Comparison of ENCODE assay signal across 7 cellular contexts in the genomic region with DNA sequence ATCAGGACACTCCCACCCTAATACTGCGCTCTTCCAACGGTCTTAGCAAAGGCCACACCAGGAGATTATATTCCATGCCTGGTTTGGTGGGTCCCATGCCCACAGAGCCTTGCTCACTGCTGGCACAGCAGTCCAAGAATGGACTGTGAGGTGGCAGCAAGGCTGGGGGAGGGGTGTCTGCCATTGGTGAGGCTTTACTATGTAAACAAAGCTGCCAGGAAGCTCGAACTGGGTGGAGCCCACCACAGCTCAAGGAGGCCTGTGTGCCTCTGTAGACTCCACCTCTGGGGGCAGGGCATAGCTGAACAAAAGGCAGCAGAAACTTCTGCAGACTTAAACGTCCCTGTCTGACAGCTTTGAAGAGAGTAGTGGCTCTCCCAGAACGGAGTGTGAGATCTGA. TPM values are rescaled to one million over a fixed set of nuclear protein-coding genes. Genes with fewer than 3 reads are reported as not detected.
A peak's percentile ranks its signal among the peaks of the same experiment; 100 is the strongest.
DNase-seq lines count a peak whose midpoint lies in the region; ATAC-seq and TF ChIP-seq lines count a peak whose summit lies in the region.
"Not testable (repeated sequence)": the region's sequence is repeated elsewhere in the genome, so short reads cannot be mapped to it uniquely, and the experiment has no call there.

No MANE protein-coding gene starts in this region.

- DNase-seq in CD8-positive, alpha-beta T cell = peak in 5 of 7 experiments; percentile 34 to 75 (median 57)
- peak; percentile 71 for DNase-seq in HT1080 (ENCODE audit: low read depth)
- not testable (repeated sequence) for DNase-seq in T-helper 17 cell
- DNase-seq in activated CD4-positive, alpha-beta memory T cell treated with anti-CD3 and anti-CD28 coated beads, Interleukin-2, amount 10 ng/mL, durations not matched to agents 7 days and 5 days = peak; percentile 73
- DNase-seq in activated naive CD4-positive, alpha-beta T cell treated with anti-CD3 and anti-CD28 coated beads for 36 hours = peak; percentile 36
- peak in 4 of 10 donors; percentile 46 to 70 (median 49) for DNase-seq in naive thymus-derived CD8-positive, alpha-beta T cell

- not testable (repeated sequence) for H3K27me3 Mint-ChIP-seq in CD8-positive, alpha-beta T cell (ENCODE audit: low read depth); T-helper 17 cell; activated CD4-positive, alpha-beta memory T cell treated with anti-CD3 and anti-CD28 coated beads, Interleukin-2, amount 10 ng/mL, durations not matched to agents 7 days and 5 days; activated naive CD4-positive, alpha-beta T cell treated with anti-CD3 and anti-CD28 coated beads for 36 hours (ENCODE audit: low read depth); dendritic cell treated with granulocyte-macrophage colony-stimulating factor and Interleukin-4, amounts not matched to agents 40 ng/mL and 50 ng/mL, for 4 days; naive thymus-derived CD8-positive, alpha-beta T cell

- not testable (repeated sequence) for H3K36me3 ChIP-seq in CD8-positive, alpha-beta T cell (ENCODE audit: insufficient read depth, low read length)

- H3K27me3 ChIP-seq in CD8-positive, alpha-beta T cell (ENCODE audit: insufficient read depth, low read length) = not testable (repeated sequence)

- H3K4me1 Mint-ChIP-seq in CD8-positive, alpha-beta T cell (ENCODE audit: low read depth) = peaks cover 20% of the 10 kb centered on the region
- H3K4me1 Mint-ChIP-seq in T-helper 17 cell = not testable (repeated sequence)
- peaks cover 28% of the 10 kb centered on the region for H3K4me1 Mint-ChIP-seq in activated CD4-positive, alpha-beta memory T cell treated with anti-CD3 and anti-CD28 coated beads, Interleukin-2, amount 10 ng/mL, durations not matched to agents 7 days and 5 days
- peaks cover 11% of the 10 kb centered on the region for H3K4me1 Mint-ChIP-seq in activated naive CD4-positive, alpha-beta T cell treated with anti-CD3 and anti-CD28 coated beads for 36 hours (ENCODE audit: low read depth)
- H3K4me1 Mint-ChIP-seq in dendritic cell treated with granulocyte-macrophage colony-stimulating factor and Interleukin-4, amounts not matched to agents 40 ng/mL and 50 ng/mL, for 4 days (ENCODE audit: low read depth) = peaks cover 22% of the 10 kb centered on the region
- peaks cover 12 to 22% (median 18%) of the 10 kb centered on the region in 4 donors for H3K4me1 Mint-ChIP-seq in naive thymus-derived CD8-positive, alpha-beta T cell

- peak; percentile 31 for ATAC-seq in CD8-positive, alpha-beta T cell
- peak; percentile 16 for ATAC-seq in T-helper 17 cell
- not testable (repeated sequence) for ATAC-seq in naive thymus-derived CD8-positive, alpha-beta T cell

- intact Hi-C loops in CD8-positive, alpha-beta T cell (cut with DNase I, micrococcal nuclease) = loop anchor here in 1 of 2 experiments (2.0 kb wide), 1 partner anchor 15 kb away; no protein-coding TSS in a partner anchor
- intact Hi-C loops in activated naive CD4-positive, alpha-beta T cell treated with anti-CD3 and anti-CD28 coated beads for 36 hours (cut with micrococcal nuclease); dendritic cell treated with granulocyte-macrophage colony-stimulating factor and Interleukin-4, amounts not matched to agents 40 ng/mL and 50 ng/mL, for 4 days (cut with micrococcal nuclease): not testable (repeated sequence)

- POLR2A ChIA-PET in CD8-positive, alpha-beta T cell (lab: Charles Lee) = interaction anchor here (1.0 to 1.2 kb wide), 2 partner anchors 12 to 14 kb away, joined by 4 to 6 read pairs; no protein-coding TSS in a partner anchor
- POLR2A ChIA-PET in activated CD4-positive, alpha-beta memory T cell treated with anti-CD3 and anti-CD28 coated beads, Interleukin-2, amount 10 ng/mL, durations not matched to agents 7 days and 5 days (lab: Charles Lee) = interaction anchor here (0.7 to 2.4 kb wide), 5 partner anchors 11 to 27 kb away, joined by 3 to 13 read pairs (median 5); partner anchors contain the start of gene BHLHE40
- POLR2A ChIA-PET in naive thymus-derived CD8-positive, alpha-beta T cell (lab: Charles Lee) = interaction anchor here (0.9 to 1.1 kb wide), 2 partner anchors 11 to 13 kb away, joined by 3 to 4 read pairs; partner anchors contain the start of gene BHLHE40

- not testable (repeated sequence) for H3K27ac ChIP-seq in CD8-positive, alpha-beta T cell (ENCODE audit: low read depth, low read length)

- peak overlapping the region; percentile 83 for H3K27ac Mint-ChIP-seq in CD8-positive, alpha-beta T cell
- peak overlapping the region; percentile 22 for H3K27ac Mint-ChIP-seq in T-helper 17 cell
- H3K27ac Mint-ChIP-seq in activated CD4-positive, alpha-beta memory T cell treated with anti-CD3 and anti-CD28 coated beads, Interleukin-2, amount 10 ng/mL, durations not matched to agents 7 days and 5 days = peak overlapping the region; percentile 51
- H3K27ac Mint-ChIP-seq in activated naive CD4-positive, alpha-beta T cell treated with anti-CD3 and anti-CD28 coated beads for 36 hours = not testable (repeated sequence)
- peak overlapping the region; percentile 34 for H3K27ac Mint-ChIP-seq in dendritic cell treated with granulocyte-macrophage colony-stimulating factor and Interleukin-4, amounts not matched to agents 40 ng/mL and 50 ng/mL, for 4 days
- H3K27ac Mint-ChIP-seq in naive thymus-derived CD8-positive, alpha-beta T cell = peak overlapping the region in 9 of 10 donors; percentile 49 to 88 (median 79)

- H3K36me3 Mint-ChIP-seq in CD8-positive, alpha-beta T cell = peaks cover 22% of the 10 kb centered on the region
- not testable (repeated sequence) for H3K36me3 Mint-ChIP-seq in T-helper 17 cell (ENCODE audit: low read depth); activated naive CD4-positive, alpha-beta T cell treated with anti-CD3 and anti-CD28 coated beads for 36 hours (ENCODE audit: low read depth); dendritic cell treated with granulocyte-macrophage colony-stimulating factor and Interleukin-4, amounts not matched to agents 40 ng/mL and 50 ng/mL, for 4 days (ENCODE audit: low read depth)
- H3K36me3 Mint-ChIP-seq in activated CD4-positive, alpha-beta memory T cell treated with anti-CD3 and anti-CD28 coated beads, Interleukin-2, amount 10 ng/mL, durations not matched to agents 7 days and 5 days (ENCODE audit: low read depth) = peaks cover 51% of the 10 kb centered on the region
- H3K36me3 Mint-ChIP-seq in naive thymus-derived CD8-positive, alpha-beta T cell = peaks cover 0 to 36% (median 21%) of the 10 kb centered on the region in 3 donors

- peaks cover 28% of the 10 kb centered on the region for H3K9me3 Mint-ChIP-seq in CD8-positive, alpha-beta T cell
- peaks cover 43% of the 10 kb centered on the region for H3K9me3 Mint-ChIP-seq in activated CD4-positive, alpha-beta memory T cell treated with anti-CD3 and anti-CD28 coated beads, Interleukin-2, amount 10 ng/mL, durations not matched to agents 7 days and 5 days
- H3K9me3 Mint-ChIP-seq in activated naive CD4-positive, alpha-beta T cell treated with anti-CD3 and anti-CD28 coated beads for 36 hours = peaks cover 30% of the 10 kb centered on the region
- not testable (repeated sequence) for H3K9me3 Mint-ChIP-seq in dendritic cell treated with granulocyte-macrophage colony-stimulating factor and Interleukin-4, amounts not matched to agents 40 ng/mL and 50 ng/mL, for 4 days
- peaks cover 10 to 54% (median 28%) of the 10 kb centered on the region in 9 donors for H3K9me3 Mint-ChIP-seq in naive thymus-derived CD8-positive, alpha-beta T cell

- not testable (repeated sequence) for TF ChIP-seq CTCF in CD8-positive, alpha-beta T cell (IDR thresholded peaks at IDR 0.05)

- peaks cover 11% of the 10 kb centered on the region for H3K4me1 ChIP-seq in CD8-positive, alpha-beta T cell (ENCODE audit: insufficient read depth, low read length)

- CTCF ChIA-PET in CD8-positive, alpha-beta T cell (lab: Charles Lee) = interaction anchor here (2.3 kb wide), 1 partner anchor 10 kb away, joined by 6 read pairs; no protein-coding TSS in a partner anchor
- CTCF ChIA-PET in activated CD4-positive, alpha-beta memory T cell treated with anti-CD3 and anti-CD28 coated beads, Interleukin-2, amount 10 ng/mL, durations not matched to agents 7 days and 5 days (lab: Charles Lee) = interaction anchor here (1.1 to 2.4 kb wide), 5 partner anchors 10 to 223 kb away, joined by 3 to 15 read pairs (median 5); no protein-coding TSS in a partner anchor
- CTCF ChIA-PET in activated naive CD4-positive, alpha-beta T cell treated with anti-CD3 and anti-CD28 coated beads for 36 hours (lab: Charles Lee) = interaction anchor here (1.2 to 2.3 kb wide), 2 partner anchors 10 kb away, joined by 4 to 9 read pairs; no protein-coding TSS in a partner anchor

- H3K4me3 Mint-ChIP-seq in CD8-positive, alpha-beta T cell; T-helper 17 cell; activated CD4-positive, alpha-beta memory T cell treated with anti-CD3 and anti-CD28 coated beads, Interleukin-2, amount 10 ng/mL, durations not matched to agents 7 days and 5 days; activated naive CD4-positive, alpha-beta T cell treated with anti-CD3 and anti-CD28 coated beads for 36 hours; dendritic cell treated with granulocyte-macrophage colony-stimulating factor and Interleukin-4, amounts not matched to agents 40 ng/mL and 50 ng/mL, for 4 days: not testable (repeated sequence)
- peak overlapping the region in 9 of 10 donors; percentile 0 to 54 (median 42) for H3K4me3 Mint-ChIP-seq in naive thymus-derived CD8-positive, alpha-beta T cell

- H3K4me3 ChIP-seq in CD8-positive, alpha-beta T cell (ENCODE audit: low read depth, low read length) = not testable (repeated sequence)

- not testable (repeated sequence) for H3K9me3 ChIP-seq in CD8-positive, alpha-beta T cell (ENCODE audit: low read length); T-helper 17 cell (ENCODE audit: control insufficient read depth, low read length, poor library complexity, severe bottlenecking)

RNA-seq across cellular contexts. Expression of gene BHLHE40, which starts 13.2 kb away (rescaled TPM):
- 100 to 1,000 TPM; 246 to 253 TPM for total RNA-seq in CD8-positive, alpha-beta T cell
- 14.1 and 19.2 TPM in 2 replicates for total RNA-seq in HT1080 (2014; rRNA removed; shearing (Covaris generic))
- 42.3 and 51.3 TPM in 2 replicates for polyA plus RNA-seq in HT1080 (2015; cell fraction: cytosol; rRNA removed)
- 85.2 and 104 TPM in 2 replicates for polyA plus RNA-seq in HT1080 (2015; cell fraction: nucleus; rRNA removed)
- 100 to 1,000 TPM; 295 to 329 TPM for total RNA-seq in T-helper 17 cell
- total RNA-seq in activated CD4-positive, alpha-beta memory T cell treated with anti-CD3 and anti-CD28 coated beads, Interleukin-2, amount 10 ng/mL, durations not matched to agents 7 days and 5 days = 100 to 1,000 TPM; 316 to 318 TPM
- total RNA-seq in activated naive CD4-positive, alpha-beta T cell treated with anti-CD3 and anti-CD28 coated beads for 36 hours = 10 to 100 TPM; 98.0 to 98.2 TPM
- total RNA-seq in naive thymus-derived CD8-positive, alpha-beta T cell = 1 to 10 TPM; 4.5 to 5.1 TPM
- polyA plus RNA-seq in naive thymus-derived CD8-positive, alpha-beta T cell = 1 to 10 TPM; 1.1 to 10.0 (median 1.8) TPM
